ENCODE assay signal across 27 cellular contexts in the genomic region with DNA sequence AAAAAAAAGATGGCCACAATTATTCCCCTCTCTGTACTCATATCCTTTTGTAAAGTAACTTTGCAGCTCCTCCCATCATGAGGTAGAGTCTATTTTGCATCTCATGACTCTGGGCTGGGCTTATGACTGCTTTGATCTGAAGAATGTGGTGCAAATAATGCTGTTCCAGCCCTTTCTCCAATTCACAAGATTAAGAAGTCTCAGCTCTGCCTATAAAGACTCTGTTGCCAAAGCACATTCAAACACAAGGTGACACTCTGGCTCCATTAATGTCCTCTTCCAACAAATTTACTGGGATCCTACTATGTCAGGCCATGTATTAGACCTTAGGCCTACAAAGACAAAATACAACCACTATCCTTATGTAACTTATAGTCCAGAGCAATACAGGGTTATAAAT.
A peak's percentile ranks its signal among the peaks of the same experiment; 100 is the strongest.
DNase-seq lines count a peak whose midpoint lies in the region; ATAC-seq, FAIRE-seq and TF ChIP-seq lines count a peak whose summit lies in the region.
"Had no signal": no experiment of that assay in that cellular context is flagged by ENCODE, and none has a peak within 500 bp of the region (broad histone marks: within the 10 kb centered on the region; RNA-seq: fewer than 3 reads in every experiment).

No MANE protein-coding gene starts in this region.

- no peak overlapping the region for H3K27ac ChIP-seq in thyroid gland
- H3K27ac ChIP-seq: 22Rv1, colonic mucosa, Peyer's patch, SJSA1, suprapubic skin had no signal

- H3K9me3 ChIP-seq in thyroid gland: no peaks in the 10 kb centered on the region
- H3K9me3 ChIP-seq: colonic mucosa, Peyer's patch, SJSA1, suprapubic skin had no signal

- DNase-seq in DMS 273 (lab: John Stamatoyannopoulos, UW; ENCODE audit: unreplicated experiment): peak; percentile 12
- no peak for DNase-seq in DMS 273 treated with DMSO at 0.1 percent for 48 hours (lab: John Stamatoyannopoulos, UW)
- no peak for DNase-seq in bronchial epithelial cell (ENCODE audit: low read depth)
- no peak for DNase-seq in mesothelial cell of epicardium (ENCODE audit: low spot score in 2 of 2, unreplicated experiment in 2 of 2)
- DNase-seq in type B pancreatic cell (ENCODE audit: extremely low spot score, unreplicated experiment): no peak
- DNase-seq in NCI-H187 (lab: John Stamatoyannopoulos, UW): no peak
- no peak for DNase-seq in thyroid gland
- DNase-seq: activated B cell treated with CpG ODN at 0.5 μM for 24 hours; activated CD4-positive, alpha-beta T cell treated with anti-CD3 and anti-CD28 coated beads, Interleukin-2, amount 50 U/mL, for 48 hours; activated effector memory CD4-positive, alpha-beta T cell treated with Interleukin-2 at 50 U/mL for 16 hours; activated naive CD8-positive, alpha-beta T cell treated with anti-CD3 and anti-CD28 coated beads, Interleukin-2, amount 10 ng/mL, durations not matched to agents 7 days and 5 days; CD4-positive, alpha-beta memory T cell; DMS79; kidney glomerular epithelial cell; mammary epithelial cell; NCI-H1417 treated with DMSO at 0.1 percent for 48 hours; NCI-H510A; occipital lobe; Peyer's patch; right cardiac atrium had no signal

- H3K9me3 Mint-ChIP-seq in mesothelial cell of epicardium (no peaks in the 10 kb centered on the region), type B pancreatic cell (no peaks in the 10 kb centered on the region)
- H3K9me3 Mint-ChIP-seq: activated naive CD8-positive, alpha-beta T cell treated with anti-CD3 and anti-CD28 coated beads, Interleukin-2, amount 10 ng/mL, durations not matched to agents 7 days and 5 days; T-helper 2 cell treated with Interferon-gamma antibody and Interleukin-4, amounts not matched to agents 5 μg/mL and 100 μg/mL, for 36 hours had no signal

- H3K27me3 Mint-ChIP-seq in mesothelial cell of epicardium (ENCODE audit: low read depth): no peaks in the 10 kb centered on the region
- H3K27me3 Mint-ChIP-seq in type B pancreatic cell: no peaks in the 10 kb centered on the region
- H3K27me3 Mint-ChIP-seq: activated B cell treated with CpG ODN at 0.5 μM for 24 hours; activated naive CD8-positive, alpha-beta T cell treated with anti-CD3 and anti-CD28 coated beads, Interleukin-2, amount 10 ng/mL, durations not matched to agents 7 days and 5 days; CD4-positive, alpha-beta memory T cell had no signal

- TF ChIP-seq CTCF in bronchial epithelial cell (IDR thresholded peaks at IDR 0.05; ENCODE audit: insufficient read depth, low read length, severe bottlenecking) (no peak), mesothelial cell of epicardium (IDR thresholded peaks at IDR 0.05; ENCODE audit: unreplicated experiment) (no peak), type B pancreatic cell (conservative IDR thresholded peaks at IDR 0.05) (no peak), thyroid gland (IDR thresholded peaks at IDR 0.05) (no peak)

- H3K27ac Mint-ChIP-seq in mesothelial cell of epicardium (peak overlapping the region; percentile 5), type B pancreatic cell (peak overlapping the region; percentile 16)
- H3K27ac Mint-ChIP-seq: activated B cell treated with CpG ODN at 0.5 μM for 24 hours; activated naive CD8-positive, alpha-beta T cell treated with anti-CD3 and anti-CD28 coated beads, Interleukin-2, amount 10 ng/mL, durations not matched to agents 7 days and 5 days; T-helper 2 cell treated with Interferon-gamma antibody and Interleukin-4, amounts not matched to agents 5 μg/mL and 100 μg/mL, for 36 hours had no signal

- FAIRE-seq in bronchial epithelial cell (lab: Jason Lieb, UNC): peak; percentile 40
- FAIRE-seq: GM12878 had no signal

- no peaks in the 10 kb centered on the region for H3K36me3 ChIP-seq in bronchial epithelial cell (ENCODE audit: control insufficient read depth, insufficient read depth, low read length)
- no peaks in the 10 kb centered on the region for H3K36me3 ChIP-seq in thyroid gland
- H3K36me3 ChIP-seq: colonic mucosa, Peyer's patch, suprapubic skin had no signal

- H3K4me3 Mint-ChIP-seq in mesothelial cell of epicardium (no peak overlapping the region), type B pancreatic cell (no peak overlapping the region)
- H3K4me3 Mint-ChIP-seq: activated B cell treated with CpG ODN at 0.5 μM for 24 hours; activated naive CD8-positive, alpha-beta T cell treated with anti-CD3 and anti-CD28 coated beads, Interleukin-2, amount 10 ng/mL, durations not matched to agents 7 days and 5 days; CD4-positive, alpha-beta memory T cell; T-helper 2 cell treated with Interferon-gamma antibody and Interleukin-4, amounts not matched to agents 5 μg/mL and 100 μg/mL, for 36 hours had no signal

- H3K27me3 ChIP-seq in bronchial epithelial cell (ENCODE audit: control insufficient read depth, insufficient read depth, low read length) (no peaks in the 10 kb centered on the region), thyroid gland (no peaks in the 10 kb centered on the region)
- H3K27me3 ChIP-seq: colonic mucosa, Peyer's patch, SJSA1, suprapubic skin had no signal

- H3K36me3 Mint-ChIP-seq in mesothelial cell of epicardium (no peaks in the 10 kb centered on the region), type B pancreatic cell (peaks cover 5% of the 10 kb centered on the region)

- H3K4me3 ChIP-seq in bronchial epithelial cell (ENCODE audit: low read depth, low read length): no peak overlapping the region
- H3K4me3 ChIP-seq in thyroid gland (replicated peaks in 1 of 3): no peak overlapping the region
- H3K4me3 ChIP-seq: colonic mucosa, GM12878, Peyer's patch, SJSA1, suprapubic skin had no signal

- H3K4me1 Mint-ChIP-seq in mesothelial cell of epicardium (peaks cover 19% of the 10 kb centered on the region), type B pancreatic cell (ENCODE audit: unreplicated experiment) (no peaks in the 10 kb centered on the region)
- H3K4me1 Mint-ChIP-seq: activated B cell treated with CpG ODN at 0.5 μM for 24 hours; activated naive CD8-positive, alpha-beta T cell treated with anti-CD3 and anti-CD28 coated beads, Interleukin-2, amount 10 ng/mL, durations not matched to agents 7 days and 5 days; CD4-positive, alpha-beta memory T cell had no signal

- ATAC-seq in GM21515 (IDR thresholded peaks at IDR 0.05; ENCODE audit: unreplicated experiment): no peak
- ATAC-seq: GM12878, right cardiac atrium had no signal

- no peaks in the 10 kb centered on the region for H3K4me1 ChIP-seq in thyroid gland
- H3K4me1 ChIP-seq: colonic mucosa, Peyer's patch, SJSA1 had no signal

- no peak for TF ChIP-seq POLR2A in thyroid gland (IDR thresholded peaks at IDR 0.05)

- intact Hi-C loops in thyroid gland (cut with DNase I): no loop called here
